14 cellular contexts compared by ENCODE assay signal in genomic region chr4:175905939-175906338, GRCh38.
DNase-seq lines count a peak whose midpoint lies in the region; TF ChIP-seq lines count a peak whose summit lies in the region.
"Had no signal": no experiment of that assay in that cellular context is flagged by ENCODE, and none has a peak within 500 bp of the region (broad histone marks: within the 10 kb centered on the region; RNA-seq: fewer than 3 reads in every experiment).

No MANE protein-coding gene starts in this region.

- H2BK12ac ChIP-seq in neuronal stem cell (ENCODE audit: low read length) = no peak overlapping the region

- no peak for DNase-seq in epidermal melanocyte (ENCODE audit: insufficient read length, low spot score)
- no peak for DNase-seq in NCI-H187 (lab: John Stamatoyannopoulos, UW)
- no peak for DNase-seq in neuronal stem cell (ENCODE audit: low spot score)
- DNase-seq: BE2C; CD4-positive, alpha-beta memory T cell; DMS79; GOT3 had no signal

- H3K9me3 ChIP-seq in neural cell (ENCODE audit: low read length) (no peaks in the 10 kb centered on the region), neuronal stem cell (replicated peaks in 1 of 2; ENCODE audit: control insufficient read depth in 2 of 2, insufficient read depth in 1 of 2, low read depth in 1 of 2, low read length in 2 of 2) (peaks cover 0 to 4% of the 10 kb centered on the region in 2 donors)
- H3K9me3 ChIP-seq: A549, BE2C, HAP-1 had no signal

- H2BK15ac ChIP-seq in neuronal stem cell (ENCODE audit: low read length) = no peak overlapping the region

- no peak overlapping the region for H3K18ac ChIP-seq in neuronal stem cell (ENCODE audit: low read length)

- H4K20me1 ChIP-seq in neural cell (ENCODE audit: insufficient read depth) = no peaks in the 10 kb centered on the region

- no peak overlapping the region for H3K23ac ChIP-seq in neuronal stem cell (ENCODE audit: low read depth, low read length, poor library complexity)

- H3K4me3 ChIP-seq in neural cell (ENCODE audit: low read length) = peak overlapping the region; percentile 43
- no peak overlapping the region for H3K4me3 ChIP-seq in neuronal stem cell (ENCODE audit: low read length in 2 of 2)
- H3K4me3 ChIP-seq: A549, GM12878, HAP-1 had no signal

- no peak overlapping the region for H2BK5ac ChIP-seq in neuronal stem cell (ENCODE audit: low read length)

- H3K4me2 ChIP-seq in neural cell (ENCODE audit: low read length) (peak overlapping the region; percentile 57), neuronal stem cell (ENCODE audit: insufficient read depth, low read length, poor library complexity, severe bottlenecking) (no peak overlapping the region)
- H3K4me2 ChIP-seq: A549 had no signal

- H3K27ac ChIP-seq in angular gyrus (ENCODE audit: low read depth, low read length) = peak overlapping the region; percentile 79
- H3K27ac ChIP-seq in cingulate gyrus (ENCODE audit: low read depth, low read length) = peak overlapping the region; percentile 30
- H3K27ac ChIP-seq in neural cell (ENCODE audit: low read length) = peak overlapping the region; percentile 69
- H3K27ac ChIP-seq in neuronal stem cell (replicated peaks; ENCODE audit: low read length) = no peak overlapping the region
- H3K27ac ChIP-seq: A549, C4-2B had no signal

- no peak for TF ChIP-seq EP300 in neural cell (conservative IDR thresholded peaks at IDR 0.05; ENCODE audit: poor library complexity, severe bottlenecking)

- no peak overlapping the region for H3K4ac ChIP-seq in neuronal stem cell (ENCODE audit: low read length)

- H2BK120ac ChIP-seq in neuronal stem cell (ENCODE audit: low read depth, low read length) = no peak overlapping the region

- no peaks in the 10 kb centered on the region for H3K9me2 ChIP-seq in neural cell (ENCODE audit: insufficient read depth, low read length)

- TF ChIP-seq CTCF in neural cell (IDR thresholded peaks at IDR 0.05; ENCODE audit: poor library complexity, severe bottlenecking) = no peak

- H3K4me1 ChIP-seq in neuronal stem cell (ENCODE audit: control insufficient read depth in 2 of 2, insufficient read depth in 1 of 2, low read depth in 1 of 2, low read length in 2 of 2) = peaks cover 0 to 9% of the 10 kb centered on the region in 2 donors
- H3K4me1 ChIP-seq: A549, BE2C, HAP-1 had no signal

- no peak overlapping the region for H2AK5ac ChIP-seq in neuronal stem cell (ENCODE audit: low read depth, low read length)

- peak overlapping the region; percentile 11 for H2AFZ ChIP-seq in neural cell (ENCODE audit: low read depth, low read length)
- no peak overlapping the region for H2AFZ ChIP-seq in neuronal stem cell (ENCODE audit: low read length)

- no peak for TF ChIP-seq RAD21 in neural cell (conservative IDR thresholded peaks at IDR 0.05)

- H4K91ac ChIP-seq in neuronal stem cell (ENCODE audit: low read depth, low read length, poor library complexity) = no peak overlapping the region

- peaks cover 3% of the 10 kb centered on the region for H3F3A ChIP-seq in neural cell (ENCODE audit: insufficient read depth, low read length, poor library complexity, severe bottlenecking)

- no CpG with 5 or more reads among the region's 2 CpGs for WGBS in neuronal stem cell (ENCODE audit: extremely low coverage in 2 of 2, insufficient read length in 2 of 2, insufficient replicate concordance in 1 of 2), 2 donors

- no peak overlapping the region for H3K14ac ChIP-seq in neuronal stem cell (ENCODE audit: low read length)

- H4K8ac ChIP-seq in neuronal stem cell (ENCODE audit: low read depth, low read length) = no peak overlapping the region

- peak overlapping the region; percentile 32 for H3K9ac ChIP-seq in neural cell (ENCODE audit: low read length)
- no peak overlapping the region for H3K9ac ChIP-seq in neuronal stem cell (ENCODE audit: low read depth, low read length, poor library complexity)

- H3K79me1 ChIP-seq in neuronal stem cell (ENCODE audit: low read depth, low read length) = no peaks in the 10 kb centered on the region

- H3K27me3 ChIP-seq in neural cell (ENCODE audit: insufficient read depth, low read depth, low read length) (no peaks in the 10 kb centered on the region), neuronal stem cell (ENCODE audit: control insufficient read depth in 3 of 3, insufficient read depth in 3 of 3, low read depth in 1 of 3, low read length in 3 of 3) (no peaks in the 10 kb centered on the region)
- H3K27me3 ChIP-seq: BE2C had no signal

- no peaks in the 10 kb centered on the region for H3K36me3 ChIP-seq in neural cell (ENCODE audit: insufficient read depth, low read length)
- no peaks in the 10 kb centered on the region for H3K36me3 ChIP-seq in neuronal stem cell (replicated peaks in 1 of 2; ENCODE audit: control insufficient read depth in 2 of 2, insufficient read depth in 2 of 2, low read length in 2 of 2)
- H3K36me3 ChIP-seq: BE2C, HAP-1 had no signal

- H3K79me2 ChIP-seq in neural cell (replicated peaks; ENCODE audit: insufficient read depth, low read length) = no peaks in the 10 kb centered on the region

TF ChIP-seq in neural cell, 6 proteins besides CTCF, POLR2A, EP300 and RAD21:
- TF ChIP-seq POLR2AphosphoS5 (IDR thresholded peaks at IDR 0.05) (peak; percentile 58), MXI1 (conservative IDR thresholded peaks at IDR 0.05; ENCODE audit: poor library complexity, severe bottlenecking) (no peak), REST (IDR thresholded peaks at IDR 0.05; ENCODE audit: borderline replicate concordance) (peak; percentile 53)
